In the genomic region with DNA sequence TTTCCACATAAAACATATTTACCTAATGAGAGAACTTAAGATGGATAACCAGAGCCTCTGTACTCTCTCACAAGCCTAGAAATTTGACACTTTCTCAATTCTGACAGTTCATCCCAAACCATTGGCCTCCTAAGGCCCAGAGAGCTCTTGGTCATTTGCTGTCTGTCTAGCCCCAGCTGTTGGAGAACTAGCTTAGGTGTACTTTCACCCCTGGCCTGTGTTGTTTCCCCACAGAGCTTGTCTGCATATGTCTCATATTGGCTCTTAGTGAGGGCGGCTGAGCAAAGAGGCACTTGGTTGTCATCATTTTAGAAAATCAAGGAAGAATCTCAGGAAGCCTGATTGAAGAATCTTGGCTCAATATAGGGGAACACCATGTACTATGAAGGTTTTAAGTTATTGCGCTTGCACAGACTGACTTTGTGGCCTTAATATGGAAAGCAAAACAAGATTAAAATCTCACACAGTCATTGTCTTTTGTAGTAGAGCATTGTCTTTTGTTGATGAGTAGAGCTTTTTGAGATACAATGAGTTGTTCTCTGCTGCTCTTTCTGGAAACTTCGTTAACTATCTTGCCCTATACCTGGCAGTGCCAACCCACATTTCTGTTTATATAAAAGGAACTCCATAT, we compare ENCODE assay signal across 10 cellular contexts.
DNase-seq lines count a peak whose midpoint lies in the region; ATAC-seq and TF ChIP-seq lines count a peak whose summit lies in the region.
"Had no signal": no experiment of that assay in that cellular context is flagged by ENCODE, and none has a peak within 500 bp of the region (broad histone marks: within the 10 kb centered on the region; RNA-seq: fewer than 3 reads in every experiment).

No MANE protein-coding gene starts in this region.

- H3K9me3 ChIP-seq in thoracic aorta = no peaks in the 10 kb centered on the region

- no peak overlapping the region for H3K4me3 ChIP-seq in coronary artery
- no peak overlapping the region for H3K4me3 ChIP-seq in thoracic aorta

- no peak for ATAC-seq in thoracic aorta (ENCODE audit: insufficient number of reproducible peaks, low FRiP score, low read depth)

- in situ Hi-C loops in GM13976 (cut with MboI; ENCODE audit: low sequenced_read_pairs, unreplicated experiment) = no loop called here

- peaks cover 33 to 70% of the 10 kb centered on the region in 2 donors for H3K4me1 ChIP-seq in thoracic aorta (ENCODE audit: control insufficient read depth in 1 of 2, low read depth in 2 of 2)

- peak overlapping the region; percentile 43 to 83 for H3K27ac ChIP-seq in coronary artery
- peak overlapping the region; percentile 11 to 51 for H3K27ac ChIP-seq in thoracic aorta

- peak; percentile 51 for DNase-seq in NCI-H69 (lab: John Stamatoyannopoulos, UW)
- no peak for DNase-seq in coronary artery (ENCODE audit: low spot score)
- DNase-seq in medulla oblongata (ENCODE audit: extremely low spot score) = peak; percentile 44
- no peak for DNase-seq in thoracic aorta (ENCODE audit: low spot score)
- no peak for DNase-seq in NCI-H1092 treated with DMSO at 0.1 percent for 48 hours (lab: John Stamatoyannopoulos, UW)
- DNase-seq in occipital lobe (lab: John Stamatoyannopoulos, UW) = no peak
- no peak for DNase-seq in OCI-M2 (lab: John Stamatoyannopoulos, UW; ENCODE audit: unreplicated experiment)
- DNase-seq in GM13976 (ENCODE audit: low spot score) = no peak
- DNase-seq: activated CD4-positive, CD25-positive, alpha-beta regulatory T cell treated with anti-CD3 and anti-CD28 coated beads, Interleukin-2, amount 50 U/mL, for 72 hours; NCI-H526 had no signal

- H3K36me3 ChIP-seq in thoracic aorta = no peaks in the 10 kb centered on the region

- TF ChIP-seq CTCF in coronary artery (IDR thresholded peaks at IDR 0.05) = no peak
- no peak for TF ChIP-seq CTCF in thoracic aorta (IDR thresholded peaks at IDR 0.05)
- no peak for TF ChIP-seq CTCF in GM13976 (IDR thresholded peaks at IDR 0.05; ENCODE audit: borderline replicate concordance, control extremely low read depth, extremely low read depth, insufficient read depth, missing control alignments)

- no peaks in the 10 kb centered on the region for H3K27me3 ChIP-seq in thoracic aorta (replicated peaks; ENCODE audit: insufficient read depth)

Comparison
In these comparisons a context has a peak if more than half of its experiments do, and no peak if none do; other contexts are left out.
1. DNase-seq: peak in NCI-H69 (single experiment) and medulla oblongata (single experiment); none in coronary artery (single experiment), thoracic aorta (single experiment), NCI-H1092 treated with DMSO at 0.1 percent for 48 hours (single experiment), occipital lobe (single experiment), OCI-M2 (single experiment) and GM13976 (single experiment).